ENCODE assay signal across 8 cellular contexts in genomic region chr2:152861349-152861942, GRCh38.
DNase-seq lines count a peak whose midpoint lies in the region; ATAC-seq and TF ChIP-seq lines count a peak whose summit lies in the region.

No MANE protein-coding gene starts in this region.

- no peaks in the 10 kb centered on the region for H3K4me1 ChIP-seq in mucosa of descending colon (ENCODE audit: low read depth)

- peaks cover 3% of the 10 kb centered on the region for H3K9me3 ChIP-seq in mucosa of descending colon

- intact Hi-C loops in mucosa of descending colon (cut with DNase I, micrococcal nuclease) (no loop called here), sciatic nerve (cut with DNase I) (no loop called here)

- peaks cover 8 to 21% (median 10%) of the 10 kb centered on the region in 5 experiments for H3K9me3 Mint-ChIP-seq in brain

- ATAC-seq in mucosa of descending colon: peak; percentile 66
- ATAC-seq in sciatic nerve: no peak

- DNase-seq in AG09309 (ENCODE audit: low read depth) (no peak), GM12865 (ENCODE audit: low read depth) (peak; percentile 37), M059J (ENCODE audit: low read depth) (peak; percentile 9), mucosa of descending colon (peak in 1 of 3 donors; percentile 74), sciatic nerve (ENCODE audit: low spot score) (no peak), putamen (ENCODE audit: low spot score) (no peak)
- no peak for DNase-seq in activated CD4-positive, CD25-positive, alpha-beta regulatory T cell (lab: John Stamatoyannopoulos, UW)

- H3K36me3 ChIP-seq in mucosa of descending colon (ENCODE audit: low read depth): no peaks in the 10 kb centered on the region

- peaks cover 15% of the 10 kb centered on the region for H3K4me1 Mint-ChIP-seq in brain

- H3K27me3 Mint-ChIP-seq in brain: peaks cover 5% of the 10 kb centered on the region

- no peak overlapping the region for H3K27ac Mint-ChIP-seq in brain

- no peak overlapping the region for H3K4me3 Mint-ChIP-seq in brain

- no peaks in the 10 kb centered on the region for H3K36me3 Mint-ChIP-seq in brain

- peak; percentile 64 for TF ChIP-seq CTCF in AG09309 (IDR thresholded peaks at IDR 0.05; ENCODE audit: control insufficient read depth, insufficient read depth, low read depth, low read length, missing control alignments)
- TF ChIP-seq CTCF in GM12865 (IDR thresholded peaks at IDR 0.05; ENCODE audit: insufficient read depth, low read depth, low read length, missing control alignments): peak; percentile 62
- peak; percentile 36 to 59 for TF ChIP-seq CTCF in brain (conservative IDR thresholded peaks at IDR 0.05)
- peak; percentile 68 for TF ChIP-seq CTCF in mucosa of descending colon (IDR thresholded peaks at IDR 0.05)

- H3K4me3 ChIP-seq in AG09309 (ENCODE audit: control insufficient read depth, low read depth, low read length) (no peak overlapping the region), GM12865 (ENCODE audit: low read depth, low read length) (no peak overlapping the region), mucosa of descending colon (no peak overlapping the region)

Comparison
In these comparisons a context has a peak if more than half of its experiments do, and no peak if none do; other contexts are left out.
1. DNase-seq: peak in GM12865 (single experiment) and M059J (single experiment); none in AG09309 (single experiment), sciatic nerve (single experiment), putamen (single experiment) and activated CD4-positive, CD25-positive, alpha-beta regulatory T cell (0 of 4).
2. Peak in every context shown above with its lines, with median percentiles within 50 percentile points of each other: CTCF ChIP-seq.